ENCODE assay signal across 32 cellular contexts in genomic region chr2:34340307-34340706, GRCh38.
"Had no signal": no experiment of that assay in that cellular context is flagged by ENCODE, and none has a peak within 500 bp of the region (broad histone marks: within the 10 kb centered on the region; RNA-seq: fewer than 3 reads in every experiment).

No MANE protein-coding gene starts in this region.

- H3K9me3 ChIP-seq: MG63, Peyer's patch, SJSA1, SK-N-SH had no signal

- ATAC-seq: PC-3 had no signal

- DNase-seq: Kasumi-1, MG63, NCI-H1048, NCI-H1092 treated with DMSO at 0.1 percent for 48 hours, NCI-H1105 treated with DMSO at 0.1 percent for 48 hours, NCI-H1417, NCI-H1436, NCI-H146, NCI-H1694, NCI-H187, NCI-H1930, NCI-H2029 treated with DMSO at 0.1 percent for 48 hours, NCI-H2081 treated with DMSO at 0.1 percent for 48 hours, NCI-H2107, NCI-H2171, NCI-H226, NCI-H446 treated with DMSO at 0.1 percent for 48 hours, NCI-H510A, NCI-H524, NCI-H526, NCI-H69, NCI-H748 treated with DMSO at 0.1 percent for 48 hours, NCI-H82, PC-3, Peyer's patch, Right ventricle myocardium superior, RPMI8226, SHP77 treated with DMSO at 0.1 percent for 48 hours, SK-N-SH, SW 1271, T-helper 1 cell had no signal

- H3K27me3 ChIP-seq: MG63, Peyer's patch, SJSA1 had no signal

- H3K36me3 ChIP-seq: MG63, Peyer's patch, SJSA1 had no signal

- H3K27ac ChIP-seq: Peyer's patch, SJSA1 had no signal

- H3K4me1 ChIP-seq: Peyer's patch, SJSA1 had no signal

- H3K4me3 ChIP-seq: MG63, Peyer's patch, SJSA1 had no signal
